ENCODE assay signal across 1 cellular context in genomic region chr20:10185741-10186558, GRCh38.
TF ChIP-seq lines count a peak whose summit lies in the region.

No MANE protein-coding gene starts in this region.

TF ChIP-seq in HepG2, 621 proteins besides CTCF, POLR2A, EP300 and RAD21 (continued from another document):
- TF ChIP-seq HOMEZ (CRISPR knock-in tag; IDR thresholded peaks at IDR 0.05; ENCODE audit: low read depth) (no peak), ZNF44 (CRISPR knock-in tag; IDR thresholded peaks at IDR 0.05) (no peak), CC2D1A (CRISPR knock-in tag; IDR thresholded peaks at IDR 0.05) (no peak), NFKBIZ (CRISPR knock-in tag; IDR thresholded peaks at IDR 0.05) (no peak), HDAC1 (CRISPR knock-in tag; IDR thresholded peaks at IDR 0.05) (no peak), ZBTB7A (CRISPR knock-in tag; IDR thresholded peaks at IDR 0.05) (no peak), ZNF484 (CRISPR knock-in tag; IDR thresholded peaks at IDR 0.05; ENCODE audit: borderline replicate concordance, low read depth) (no peak)
